21 cellular contexts compared by ENCODE assay signal in the genomic region with DNA sequence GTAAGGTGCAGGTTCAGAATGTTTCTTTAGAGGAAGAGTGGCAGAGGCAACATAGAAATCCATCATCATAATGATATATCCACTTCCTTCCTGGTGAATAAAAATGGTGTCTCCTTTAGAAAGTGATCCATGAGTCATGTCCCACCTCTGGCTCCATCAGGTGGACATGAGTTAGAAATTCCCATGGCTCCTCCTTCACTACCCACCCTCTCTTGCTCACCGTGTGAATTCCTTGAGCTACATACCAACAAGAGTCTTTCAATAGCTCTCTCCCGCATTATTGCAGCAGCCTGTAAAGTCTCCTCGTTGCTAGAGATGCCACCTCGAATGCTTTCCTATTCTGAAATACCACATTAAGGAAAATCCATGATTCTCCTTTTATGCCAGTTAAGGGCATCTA.
"Had no signal": no experiment of that assay in that cellular context is flagged by ENCODE, and none has a peak within 500 bp of the region (broad histone marks: within the 10 kb centered on the region; RNA-seq: fewer than 3 reads in every experiment).

No MANE protein-coding gene starts in this region.

- H3K9me3 ChIP-seq: body of pancreas, neutrophil had no signal

- DNase-seq: activated CD4-positive, alpha-beta T cell treated with anti-CD3 and anti-CD28 coated beads, Interleukin-2, amount 10 ng/mL, durations not matched to agents 24 days and 14 days; activated CD4-positive, CD25-positive, alpha-beta regulatory T cell; activated CD8-positive, alpha-beta memory T cell treated with anti-CD3 and anti-CD28 coated beads, Interleukin-2, amount 50 U/mL, for 4 hours; activated CD8-positive, alpha-beta T cell treated with anti-CD3 and anti-CD28 coated beads, Interleukin-2, amount 10 ng/mL, durations not matched to agents 7 days and 5 days; activated gamma-delta T cell; activated naive CD8-positive, alpha-beta T cell treated with anti-CD3 and anti-CD28 coated beads for 36 hours; activated T-cell treated with anti-CD3 and anti-CD28 coated beads, Interleukin-2, amount 50 U/mL, for 48 hours; amygdala; body of pancreas; effector CD4-positive, alpha-beta T cell; head of caudate nucleus; islet precursor cell; left ventricle myocardium superior; mesenchymal stem cell; natural killer cell had no signal

- H3K4me1 ChIP-seq: body of pancreas had no signal

- H3K36me3 ChIP-seq: neutrophil had no signal

- ATAC-seq: activated CD8-positive, alpha-beta T cell treated with anti-CD3 and anti-CD28 coated beads, Interleukin-2, amount 10 ng/mL, durations not matched to agents 7 days and 5 days; body of pancreas; left ventricle myocardium superior; natural killer cell; stimulated activated effector memory CD8-positive, alpha-beta T cell treated with anti-CD3 and anti-CD28 coated beads, Interleukin-12 subunit alpha, Interleukin-12 subunit beta, amount 100 ng/mL, for 72 hours had no signal

- FAIRE-seq: endothelial cell of umbilical vein, frontal cortex, urothelium cell line had no signal

- H3K27me3 ChIP-seq: body of pancreas, neutrophil had no signal

- H3K4me3 ChIP-seq: coronary artery had no signal

- H3K27ac ChIP-seq: body of pancreas, coronary artery, neutrophil had no signal
